ENCODE assay signal across 14 cellular contexts in the genomic region with DNA sequence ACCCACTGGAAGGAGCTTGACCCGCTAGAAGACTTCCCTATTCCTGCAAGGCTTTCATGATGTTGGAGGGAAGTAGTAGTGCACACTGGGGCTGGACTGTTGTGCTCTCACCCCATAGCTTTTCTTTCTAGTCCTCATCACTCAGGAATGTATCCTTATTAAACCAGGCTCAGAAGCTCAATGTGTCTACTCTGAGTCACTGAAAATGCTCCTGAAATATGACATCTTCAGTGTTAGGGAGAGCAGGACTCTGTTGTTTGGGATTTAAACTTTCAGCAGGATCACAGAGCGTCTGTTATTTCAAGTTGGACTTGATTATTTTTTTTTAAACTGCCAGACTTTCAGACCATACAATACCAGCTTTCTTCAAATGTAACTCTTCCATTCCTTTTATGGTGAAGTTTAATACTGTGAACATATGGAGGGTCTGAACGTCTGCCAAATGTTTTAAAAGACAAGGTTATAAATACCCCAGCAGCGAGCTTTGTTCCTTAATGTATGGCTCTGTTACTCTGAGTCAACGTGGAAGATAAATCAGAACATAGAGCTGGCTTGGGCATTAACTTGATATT.
A peak's percentile ranks its signal among the peaks of the same experiment; 100 is the strongest.
DNase-seq lines count a peak whose midpoint lies in the region; ATAC-seq and TF ChIP-seq lines count a peak whose summit lies in the region.
"Had no signal": no experiment of that assay in that cellular context is flagged by ENCODE, and none has a peak within 500 bp of the region (broad histone marks: within the 10 kb centered on the region; RNA-seq: fewer than 3 reads in every experiment).

No MANE protein-coding gene starts in this region.

- no peak overlapping the region for H3K27ac Mint-ChIP-seq in HFFc6
- no peak overlapping the region for H3K27ac Mint-ChIP-seq in stimulated activated memory B cell treated with anti-CD40 and anti-IgM and Interleukin-4, amounts not matched to agents 10 μg/mL and 1 μg/mL and 100 μg/mL, for 72 hours
- H3K27ac Mint-ChIP-seq in activated CD4-positive, alpha-beta T cell treated with anti-CD3 and anti-CD28 coated beads, Interleukin-2, amount 10 ng/mL, durations not matched to agents 7 days and 5 days = no peak overlapping the region
- H3K27ac Mint-ChIP-seq: activated naive CD8-positive, alpha-beta T cell treated with anti-CD3 and anti-CD28 coated beads, Interleukin-2, amount 50 U/mL, for 24 hours had no signal

- no TSS peak for BruUV-seq in A673 (replicated peaks; lab: Mats Ljungman, UMichigan)

- no peaks in the 10 kb centered on the region for H3K9me3 Mint-ChIP-seq in HFFc6
- peaks cover 14% of the 10 kb centered on the region for H3K9me3 Mint-ChIP-seq in stimulated activated memory B cell treated with anti-CD40 and anti-IgM and Interleukin-4, amounts not matched to agents 10 μg/mL and 1 μg/mL and 100 μg/mL, for 72 hours
- peaks cover 7% of the 10 kb centered on the region for H3K9me3 Mint-ChIP-seq in activated CD4-positive, alpha-beta T cell treated with anti-CD3 and anti-CD28 coated beads, Interleukin-2, amount 10 ng/mL, durations not matched to agents 7 days and 5 days

- peaks cover 19% of the 10 kb centered on the region for H3K4me1 ChIP-seq in A673 (ENCODE audit: insufficient read depth, low read length, poor library complexity, severe bottlenecking)
- H3K4me1 ChIP-seq: BLaER1, uterus had no signal

- no peaks in the 10 kb centered on the region for H3K27me3 ChIP-seq in A673 (replicated peaks; ENCODE audit: insufficient read depth, low read depth, low read length, poor library complexity)
- H3K27me3 ChIP-seq: BLaER1, uterus had no signal

- intact Hi-C loops in A673 (cut with micrococcal nuclease; ENCODE audit: unreplicated experiment) = no loop called here

- H3K4me1 Mint-ChIP-seq in HFFc6 (ENCODE audit: low read depth) = no peaks in the 10 kb centered on the region
- H3K4me1 Mint-ChIP-seq in stimulated activated memory B cell treated with anti-CD40 and anti-IgM and Interleukin-4, amounts not matched to agents 10 μg/mL and 1 μg/mL and 100 μg/mL, for 72 hours = no peaks in the 10 kb centered on the region
- no peaks in the 10 kb centered on the region for H3K4me1 Mint-ChIP-seq in activated CD4-positive, alpha-beta T cell treated with anti-CD3 and anti-CD28 coated beads, Interleukin-2, amount 10 ng/mL, durations not matched to agents 7 days and 5 days
- H3K4me1 Mint-ChIP-seq: activated naive CD8-positive, alpha-beta T cell treated with anti-CD3 and anti-CD28 coated beads, Interleukin-2, amount 50 U/mL, for 24 hours; neural crest cell had no signal

- DNase-seq in A673 (ENCODE audit: low spot score) (peak; percentile 70), HFFc6 (peak; percentile 94), amniotic epithelial cell (ENCODE audit: low read depth) (peak; percentile 83), iris pigment epithelial cell (ENCODE audit: low read depth) (peak; percentile 93), DMS53 (lab: John Stamatoyannopoulos, UW) (no peak)
- no peak for DNase-seq in activated CD4-positive, alpha-beta T cell treated with anti-CD3 and anti-CD28 coated beads, Interleukin-2, amount 10 ng/mL, durations not matched to agents 7 days and 5 days
- DNase-seq: activated naive CD8-positive, alpha-beta T cell treated with anti-CD3 and anti-CD28 coated beads, Interleukin-2, amount 50 U/mL, for 24 hours; NCI-H1092; OCI-M1; uterus had no signal

- H3K27ac ChIP-seq in A673 (ENCODE audit: low read depth, low read length, poor library complexity, severe bottlenecking) = peak overlapping the region; percentile 53
- H3K27ac ChIP-seq: BLaER1, uterus had no signal

- H3K9me3 ChIP-seq in A673 (ENCODE audit: low read depth, low read length, poor library complexity, severe bottlenecking) = no peaks in the 10 kb centered on the region
- H3K9me3 ChIP-seq: BLaER1, uterus had no signal

- no peak overlapping the region for H3K4me3 Mint-ChIP-seq in HFFc6
- H3K4me3 Mint-ChIP-seq in stimulated activated memory B cell treated with anti-CD40 and anti-IgM and Interleukin-4, amounts not matched to agents 10 μg/mL and 1 μg/mL and 100 μg/mL, for 72 hours = no peak overlapping the region
- no peak overlapping the region for H3K4me3 Mint-ChIP-seq in activated CD4-positive, alpha-beta T cell treated with anti-CD3 and anti-CD28 coated beads, Interleukin-2, amount 10 ng/mL, durations not matched to agents 7 days and 5 days
- H3K4me3 Mint-ChIP-seq: activated naive CD8-positive, alpha-beta T cell treated with anti-CD3 and anti-CD28 coated beads, Interleukin-2, amount 50 U/mL, for 24 hours; neural crest cell had no signal

- no peaks in the 10 kb centered on the region for H3K36me3 ChIP-seq in A673 (ENCODE audit: insufficient read depth, low read length, poor library complexity, severe bottlenecking)
- H3K36me3 ChIP-seq: BLaER1, uterus had no signal

- H3K27me3 Mint-ChIP-seq in HFFc6 (ENCODE audit: insufficient read depth) = no peaks in the 10 kb centered on the region
- H3K27me3 Mint-ChIP-seq in stimulated activated memory B cell treated with anti-CD40 and anti-IgM and Interleukin-4, amounts not matched to agents 10 μg/mL and 1 μg/mL and 100 μg/mL, for 72 hours = no peaks in the 10 kb centered on the region
- no peaks in the 10 kb centered on the region for H3K27me3 Mint-ChIP-seq in activated CD4-positive, alpha-beta T cell treated with anti-CD3 and anti-CD28 coated beads, Interleukin-2, amount 10 ng/mL, durations not matched to agents 7 days and 5 days
- H3K27me3 Mint-ChIP-seq: activated naive CD8-positive, alpha-beta T cell treated with anti-CD3 and anti-CD28 coated beads, Interleukin-2, amount 50 U/mL, for 24 hours had no signal

- no peaks in the 10 kb centered on the region for H3K36me3 Mint-ChIP-seq in HFFc6 (ENCODE audit: low read depth)
- no peaks in the 10 kb centered on the region for H3K36me3 Mint-ChIP-seq in stimulated activated memory B cell treated with anti-CD40 and anti-IgM and Interleukin-4, amounts not matched to agents 10 μg/mL and 1 μg/mL and 100 μg/mL, for 72 hours
- no peaks in the 10 kb centered on the region for H3K36me3 Mint-ChIP-seq in activated CD4-positive, alpha-beta T cell treated with anti-CD3 and anti-CD28 coated beads, Interleukin-2, amount 10 ng/mL, durations not matched to agents 7 days and 5 days (ENCODE audit: low read depth)

- POLR2A ChIA-PET in A673 (lab: Charles Lee; ENCODE audit: low non-redundant PET) = interaction anchor here (0.5 kb wide), 1 partner anchor 247 kb away, joined by 6 read pairs; no protein-coding TSS in a partner anchor
- POLR2A ChIA-PET in activated CD4-positive, alpha-beta T cell treated with anti-CD3 and anti-CD28 coated beads, Interleukin-2, amount 10 ng/mL, durations not matched to agents 7 days and 5 days (lab: Charles Lee) = interaction anchor here (0.6 kb wide), 1 partner anchor 892 kb away, joined by 3 read pairs; no protein-coding TSS in a partner anchor

- CTCF ChIA-PET in A673 (lab: Charles Lee) = no interaction called here
- CTCF ChIA-PET in activated CD4-positive, alpha-beta T cell treated with anti-CD3 and anti-CD28 coated beads, Interleukin-2, amount 10 ng/mL, durations not matched to agents 7 days and 5 days (lab: Charles Lee) = no interaction called here

- H3K4me3 ChIP-seq in A673 (ENCODE audit: low read depth, low read length, poor library complexity, severe bottlenecking) = no peak overlapping the region
- H3K4me3 ChIP-seq: BLaER1, uterus had no signal

- TF ChIP-seq CTCF in A673 (conservative IDR thresholded peaks at IDR 0.05; ENCODE audit: low read depth, low read length) (no peak), HFFc6 (IDR thresholded peaks at IDR 0.05) (no peak)

- ATAC-seq in GM19351 (IDR thresholded peaks at IDR 0.05; ENCODE audit: unreplicated experiment) = no peak
- no peak for ATAC-seq in stimulated activated memory B cell treated with anti-CD40 and anti-IgM and Interleukin-4, amounts not matched to agents 10 μg/mL and 1 μg/mL and 100 μg/mL, for 72 hours
- ATAC-seq: activated naive CD8-positive, alpha-beta T cell treated with anti-CD3 and anti-CD28 coated beads, Interleukin-2, amount 50 U/mL, for 24 hours had no signal

Comparison
In these comparisons a context has a peak if more than half of its experiments do, and no peak if none do; other contexts are left out.
1. DNase-seq: peak in A673 (single experiment), HFFc6 (single experiment), amniotic epithelial cell (single experiment) and iris pigment epithelial cell (single experiment); none in DMS53 (single experiment) and activated CD4-positive, alpha-beta T cell treated with anti-CD3 and anti-CD28 coated beads, Interleukin-2, amount 10 ng/mL, durations not matched to agents 7 days and 5 days (single experiment).